8 cellular contexts compared by ENCODE assay signal in the genomic region with DNA sequence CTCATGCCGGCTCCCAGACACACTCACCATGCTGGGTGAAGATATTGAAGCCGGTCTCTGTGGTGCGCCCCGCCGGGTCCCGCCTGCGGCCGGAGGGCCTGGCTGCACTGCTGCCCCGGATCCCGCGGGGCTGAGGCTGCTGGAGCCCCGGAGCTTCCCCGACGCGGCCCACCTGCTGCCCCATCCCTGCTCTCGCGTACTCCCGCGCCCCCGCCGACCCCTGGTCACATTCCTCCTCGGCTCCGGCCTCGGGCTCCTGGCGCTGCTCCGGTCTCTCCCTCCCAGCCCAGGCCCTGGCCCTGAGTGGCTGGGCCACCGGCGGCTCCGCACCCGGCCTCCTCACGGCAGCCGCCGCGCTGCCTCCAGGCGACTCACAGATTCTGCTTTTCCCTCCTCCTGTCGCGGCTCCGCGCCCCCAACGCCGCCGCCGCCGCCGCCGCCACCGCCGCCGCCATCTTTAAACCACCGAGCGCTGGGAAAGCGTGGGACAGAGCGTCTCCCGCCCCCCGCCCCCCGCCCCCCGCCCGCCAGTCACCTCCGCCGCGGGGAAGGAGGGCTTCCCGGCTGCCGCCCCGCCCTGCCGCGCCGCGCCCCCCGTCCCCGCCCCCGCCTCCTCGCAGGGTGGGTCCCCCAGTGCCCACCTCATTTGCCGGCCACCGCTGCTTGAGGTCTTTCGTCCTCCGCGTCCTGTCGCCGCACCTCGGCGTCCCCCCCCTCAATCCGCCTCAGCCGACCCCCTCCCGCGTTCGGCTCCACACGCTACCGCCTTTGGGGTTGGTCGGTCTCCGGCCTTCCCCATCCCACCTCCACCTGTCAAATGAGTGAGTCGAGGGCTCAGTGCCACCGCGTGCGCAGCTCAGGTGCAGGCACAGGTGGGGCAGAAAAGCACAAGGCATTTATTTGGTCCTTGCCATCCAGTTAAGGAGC. TPM values are rescaled to one million over a fixed set of nuclear protein-coding genes. Genes with fewer than 3 reads are reported as not detected.
A peak's percentile ranks its signal among the peaks of the same experiment; 100 is the strongest.
DNase-seq lines count a peak whose midpoint lies in the region; ATAC-seq lines count a peak whose summit lies in the region.

TSS of gene ABL2 (minus strand) at position 464 of the 927 bp plus-strand sequence. CDS start at position 184, 280 bp downstream.

- H3K79me1 ChIP-seq in mesenchymal stem cell (replicated peaks; ENCODE audit: low read length, poor library complexity, severe bottlenecking), result peaks cover 2% of the 10 kb centered on the region

- 0% methylated on average over 36 of the region's 94 CpGs for whole genome bisulfite sequencing in mesenchymal stem cell

- DNase-seq in NCI-H2029 (lab: John Stamatoyannopoulos, UW) (peak; percentile 4), NCI-H2029 treated with DMSO at 0.1 percent for 48 hours (lab: John Stamatoyannopoulos, UW) (no peak), NCI-H2171 treated with DMSO at 0.1 percent for 48 hours (lab: John Stamatoyannopoulos, UW) (peak; percentile 71), ecto neural progenitor cell (ENCODE audit: low spot score) (peak; percentile 86), mesenchymal stem cell (peak; percentile 57)
- DNase-seq in activated CD4-positive, alpha-beta T cell treated with anti-CD3 and anti-CD28 coated beads, Interleukin-2, amount 50 U/mL, for 48 hours, result peak; percentile 39 to 53
- DNase-seq in stimulated activated CD8-positive, alpha-beta memory T cell treated with anti-CD3 and anti-CD28 coated beads, Interleukin-15, amount 100 ng/mL, for 24 hours (ENCODE audit: low read depth), result peak; percentile 32

- H4K91ac ChIP-seq in mesenchymal stem cell (ENCODE audit: low read length), result peak within 1 kb of the TSS; percentile 68

- no peaks in the 10 kb centered on the region for H3K9me3 ChIP-seq in mesenchymal stem cell (ENCODE audit: control insufficient read depth, low read length)

- no peaks in the 10 kb centered on the region for H3K27me3 ChIP-seq in mesenchymal stem cell (ENCODE audit: control insufficient read depth in 1 of 2, insufficient read depth in 1 of 2, low read length in 2 of 2)

- H3K4ac ChIP-seq in mesenchymal stem cell (ENCODE audit: low read depth in 1 of 2, low read length in 2 of 2), result peak within 1 kb of the TSS; percentile 85 to 87

- H3K9ac ChIP-seq in mesenchymal stem cell (ENCODE audit: low read length), result peak within 1 kb of the TSS; percentile 86

- H2AK5ac ChIP-seq in mesenchymal stem cell (ENCODE audit: low read length, severe bottlenecking), result no peak within 1 kb of the TSS

- peaks cover 10% of the 10 kb centered on the region for H3K4me1 ChIP-seq in mesenchymal stem cell (ENCODE audit: control insufficient read depth, insufficient read depth, low read depth, low read length)

- peak within 1 kb of the TSS; percentile 67 for H2BK15ac ChIP-seq in mesenchymal stem cell (ENCODE audit: low read depth, poor library complexity, severe bottlenecking)

- peak within 1 kb of the TSS; percentile 83 to 98 for H3K4me3 ChIP-seq in mesenchymal stem cell (ENCODE audit: insufficient read depth in 1 of 2, low read depth in 1 of 2, low read length in 2 of 2)

- H4K8ac ChIP-seq in mesenchymal stem cell (ENCODE audit: low read length), result peak within 1 kb of the TSS; percentile 91

- H3K23ac ChIP-seq in mesenchymal stem cell (ENCODE audit: low read length in 2 of 2), result peak within 1 kb of the TSS; percentile 7 to 83

- H2AFZ ChIP-seq in mesenchymal stem cell (ENCODE audit: low read depth, low read length), result peak within 1 kb of the TSS; percentile 91

- peak; percentile 49 for ATAC-seq in HG02884 (IDR thresholded peaks at IDR 0.05; ENCODE audit: unreplicated experiment)

- H2BK120ac ChIP-seq in mesenchymal stem cell (ENCODE audit: low read depth, low read length), result peak within 1 kb of the TSS; percentile 87

- peak within 1 kb of the TSS in 1 of 2 experiments; percentile 0 for H2BK12ac ChIP-seq in mesenchymal stem cell (ENCODE audit: low read length in 2 of 2)

- peak within 1 kb of the TSS; percentile 89 to 93 for H3K18ac ChIP-seq in mesenchymal stem cell (ENCODE audit: low read depth in 1 of 2, low read length in 2 of 2)

- H3K27ac ChIP-seq in mesenchymal stem cell (ENCODE audit: low read length, poor library complexity, severe bottlenecking), result peak within 1 kb of the TSS; percentile 26

- H2BK5ac ChIP-seq in mesenchymal stem cell (ENCODE audit: low read depth, low read length, poor library complexity, severe bottlenecking), result peak within 1 kb of the TSS; percentile 82

- H3K36me3 ChIP-seq in mesenchymal stem cell (ENCODE audit: control insufficient read depth in 1 of 2, insufficient read depth in 2 of 2, low read depth in 1 of 2, low read length in 2 of 2), result no peaks in the 10 kb centered on the region

- peak within 1 kb of the TSS; percentile 84 for H3K4me2 ChIP-seq in mesenchymal stem cell (ENCODE audit: low read length, poor library complexity, severe bottlenecking)

- H3K14ac ChIP-seq in mesenchymal stem cell (ENCODE audit: low read length in 2 of 2), result peak within 1 kb of the TSS in 1 of 2 experiments; percentile 81

RNA-seq across cellular contexts. Expression of gene ABL2, which starts in this region (rescaled TPM):
- 6.5 TPM for polyA plus RNA-seq in mesenchymal stem cell (2013, experiment 1 of 2)
- 6.8 TPM for polyA plus RNA-seq in mesenchymal stem cell (2013, experiment 2 of 2)
